Comparison of ENCODE assay signal across 8 cellular contexts in the genomic region with DNA sequence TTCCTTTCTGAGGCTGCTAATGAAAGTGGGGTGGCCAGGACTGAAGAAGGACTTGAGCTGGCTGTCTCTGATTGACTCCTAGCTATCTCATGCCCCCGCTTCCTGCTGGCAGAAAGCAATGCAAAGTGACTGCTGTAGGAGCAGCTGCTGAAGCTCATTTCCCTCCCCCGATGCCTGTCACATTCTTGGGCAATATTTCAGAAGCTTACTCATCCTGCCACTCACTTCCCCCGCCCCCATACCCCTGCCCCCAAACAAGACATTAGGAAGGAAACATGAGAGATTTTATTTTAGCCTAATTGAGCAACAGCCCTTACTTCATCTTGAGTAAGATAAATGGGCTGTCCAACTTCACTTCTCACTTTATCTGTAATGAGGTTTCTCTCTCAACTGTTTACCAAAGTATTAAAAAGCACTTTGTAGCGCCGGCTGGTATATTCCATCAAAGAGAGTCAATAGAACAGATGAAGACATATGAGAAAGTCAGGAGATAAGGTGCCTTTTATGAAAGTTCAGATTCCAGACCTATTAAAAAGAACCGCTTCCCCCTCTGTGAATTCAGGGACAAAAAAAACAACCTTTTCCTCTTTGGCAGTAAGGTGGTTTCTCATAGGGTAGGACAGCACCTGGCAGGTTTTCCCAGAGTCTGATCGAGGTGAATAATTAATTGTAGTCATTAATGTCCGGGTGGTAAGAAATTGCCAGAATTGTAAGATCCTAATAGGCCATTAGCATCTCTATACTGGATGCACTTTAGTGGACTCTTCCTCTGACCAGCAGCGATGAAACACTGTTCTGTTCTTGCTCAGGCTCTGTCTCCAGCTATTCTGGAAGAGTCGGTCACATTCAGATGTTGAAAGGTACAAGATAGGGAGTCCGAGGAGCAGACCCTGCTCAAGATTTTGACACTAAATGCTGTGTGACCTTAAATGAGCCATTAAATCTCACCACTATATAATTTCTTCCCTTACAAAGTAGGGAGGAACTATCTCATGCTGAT.
A peak's percentile ranks its signal among the peaks of the same experiment; 100 is the strongest.
DNase-seq lines count a peak whose midpoint lies in the region; ATAC-seq and TF ChIP-seq lines count a peak whose summit lies in the region.

No MANE protein-coding gene starts in this region.

- H4K20me1 ChIP-seq in HCT116 (ENCODE audit: insufficient read depth) = no peaks in the 10 kb centered on the region

- TF ChIP-seq CTCF in GM12865 (IDR thresholded peaks at IDR 0.05; ENCODE audit: insufficient read depth, low read depth, low read length, missing control alignments) (no peak), HCT116 (IDR thresholded peaks at IDR 0.05 in 2 of 3, conservative IDR thresholded peaks at IDR 0.05 in 1 of 3; ENCODE audit: borderline replicate concordance in 1 of 3, insufficient read depth in 1 of 3, low read depth in 2 of 3, low read length in 2 of 3) (no peak), progenitor cell of endocrine pancreas (IDR thresholded peaks at IDR 0.05; ENCODE audit: unreplicated experiment) (no peak)

- peak; percentile 86 for ATAC-seq in HCT116

- H3K4me3 ChIP-seq in GM12865 (ENCODE audit: low read depth, low read length) (no peak overlapping the region), HCT116 (replicated peaks in 1 of 2; ENCODE audit: low read depth in 1 of 2, low read length in 2 of 2) (peak overlapping the region in 1 of 2 experiments; percentile 14; a peak in 1 of 4 replicates)

- H3K9me3 ChIP-seq in HCT116 (ENCODE audit: control insufficient read depth in 1 of 2, insufficient read depth in 1 of 2, low read depth in 1 of 2, low read length in 2 of 2) = no peaks in the 10 kb centered on the region

- H2AFZ ChIP-seq in HCT116 (ENCODE audit: low read depth, low read length, poor library complexity, severe bottlenecking) = peak overlapping the region; percentile 98

- POLR2A ChIA-PET in HCT116 (lab: Charles Lee) = no interaction called here

- RAD21 ChIA-PET in HCT116 (lab: Charles Lee; ENCODE audit: low non-redundant PET in 1 of 2, low total read pairs in 2 of 2, uncharacterized antibody in 2 of 2, unreplicated experiment in 2 of 2) = interaction anchor here in 1 of 2 experiments (0.7 kb wide), 1 partner anchor 140 kb away, joined by 6 read pairs; the partner anchor contains the start of genes HS2ST1 and SELENOF

- H3K4me3 Mint-ChIP-seq in progenitor cell of endocrine pancreas (ENCODE audit: low read depth) = no peak overlapping the region

- peaks cover 77% of the 10 kb centered on the region for H3K27me3 Mint-ChIP-seq in progenitor cell of endocrine pancreas

- TF ChIP-seq RAD21 in HCT116 (IDR thresholded peaks at IDR 0.05; ENCODE audit: low read depth) = no peak

- no peak overlapping the region for H3K9ac ChIP-seq in HCT116 (ENCODE audit: low read length)

- H3K9me2 ChIP-seq in HCT116 (ENCODE audit: insufficient read depth) = no peaks in the 10 kb centered on the region

- intact Hi-C loops in HCT116 (cut with micrococcal nuclease) = no loop called here

- H3K4me1 Mint-ChIP-seq in progenitor cell of endocrine pancreas (ENCODE audit: low read depth) = peaks cover 25% of the 10 kb centered on the region

- H3K4me2 ChIP-seq in HCT116 (ENCODE audit: low read length) = peak overlapping the region; percentile 53

- H3K79me2 ChIP-seq in HCT116 (ENCODE audit: insufficient read depth, low read length) = no peaks in the 10 kb centered on the region

- DNase-seq in GM12865 (ENCODE audit: low read depth) (peak; percentile 89), HCT116 (ENCODE audit: low read depth, low spot score) (peak; percentile 49), M059J (ENCODE audit: low read depth) (peak; percentile 91), astrocyte of the hippocampus (ENCODE audit: low read depth, low spot score) (peak; percentile 82), islet precursor cell (peak; percentile 95), progenitor cell of endocrine pancreas (ENCODE audit: low spot score, unreplicated experiment) (no peak)
- DNase-seq in stimulated activated CD4-positive, alpha-beta T cell treated with anti-CD3 and anti-CD28 coated beads, Interleukin-15, amount 100 ng/mL, for 48 hours (ENCODE audit: low read depth in 2 of 2) = peak; percentile 53 to 62

- no TSS peak for BruUV-seq in HCT116 (replicated peaks; lab: Mats Ljungman, UMichigan)

- no peaks in the 10 kb centered on the region for H3K9me3 Mint-ChIP-seq in progenitor cell of endocrine pancreas (ENCODE audit: low read depth)

- H3K36me3 Mint-ChIP-seq in progenitor cell of endocrine pancreas (ENCODE audit: insufficient read depth) = no peaks in the 10 kb centered on the region

- H3K27ac Mint-ChIP-seq in progenitor cell of endocrine pancreas = no peak overlapping the region

- no peaks in the 10 kb centered on the region for H3K36me3 ChIP-seq in HCT116 (ENCODE audit: control insufficient read depth in 1 of 2, insufficient read depth in 2 of 2, low read length in 2 of 2)

- CTCF ChIA-PET in HCT116 (lab: Charles Lee) = interaction anchor here (1.4 kb wide), 1 partner anchor 70 kb away, joined by 3 read pairs; the partner anchor contains the start of gene SH3GLB1

- no peak for TF ChIP-seq POLR2A in HCT116 (IDR thresholded peaks at IDR 0.05; ENCODE audit: borderline replicate concordance, extremely low read depth, insufficient read depth, insufficient read length)
- peak; percentile 46 for TF ChIP-seq POLR2A in Raji (IDR thresholded peaks at IDR 0.05; ENCODE audit: insufficient read depth, low read depth, low read length)

- peaks cover 17 to 22% of the 10 kb centered on the region in 2 experiments for H3K4me1 ChIP-seq in HCT116 (ENCODE audit: control insufficient read depth in 1 of 2, insufficient read depth in 2 of 2, low read length in 2 of 2)

- no peaks in the 10 kb centered on the region for H3K27me3 ChIP-seq in HCT116 (ENCODE audit: insufficient read depth, low read length)

- H3K27ac ChIP-seq in HCT116 (ENCODE audit: low read depth, low read length) = no peak overlapping the region

TF ChIP-seq in HCT116, 20 proteins besides CTCF, POLR2A, EP300 and RAD21:
- TF ChIP-seq POLR2AphosphoS5 (IDR thresholded peaks at IDR 0.05; ENCODE audit: low read depth, low read length) = peak; percentile 49
- TF ChIP-seq FOSL1 (IDR thresholded peaks at IDR 0.05; ENCODE audit: low read depth) = peak; percentile 40; the same call in 1 of the 2 replicates
- 0 out of 2 replicates have a peak, but pooled peaks have one; percentile 47 for TF ChIP-seq CBX3 (IDR thresholded peaks at IDR 0.05; ENCODE audit: low read depth)
- TF ChIP-seq SRF (IDR thresholded peaks at IDR 0.05; ENCODE audit: low read depth) = peak; percentile 22; the same call in 1 of the 2 replicates
- peak; percentile 83 for TF ChIP-seq TCF7L2 (IDR thresholded peaks at IDR 0.05; ENCODE audit: borderline replicate concordance, extremely low read depth, insufficient read depth, insufficient read length)
- no peak for TF ChIP-seq ELF1 (IDR thresholded peaks at IDR 0.05; ENCODE audit: borderline replicate concordance, low read depth)
- peak; percentile 46; the same call in 1 of the 2 replicates for TF ChIP-seq SP1 (IDR thresholded peaks at IDR 0.05; ENCODE audit: low read depth)
- TF ChIP-seq JUND (IDR thresholded peaks at IDR 0.05) = peak; percentile 54
- TF ChIP-seq EGR1 (IDR thresholded peaks at IDR 0.05; ENCODE audit: low read depth) = peak; percentile 63; the same call in 1 of the 2 replicates
- TF ChIP-seq, protein P1, sequence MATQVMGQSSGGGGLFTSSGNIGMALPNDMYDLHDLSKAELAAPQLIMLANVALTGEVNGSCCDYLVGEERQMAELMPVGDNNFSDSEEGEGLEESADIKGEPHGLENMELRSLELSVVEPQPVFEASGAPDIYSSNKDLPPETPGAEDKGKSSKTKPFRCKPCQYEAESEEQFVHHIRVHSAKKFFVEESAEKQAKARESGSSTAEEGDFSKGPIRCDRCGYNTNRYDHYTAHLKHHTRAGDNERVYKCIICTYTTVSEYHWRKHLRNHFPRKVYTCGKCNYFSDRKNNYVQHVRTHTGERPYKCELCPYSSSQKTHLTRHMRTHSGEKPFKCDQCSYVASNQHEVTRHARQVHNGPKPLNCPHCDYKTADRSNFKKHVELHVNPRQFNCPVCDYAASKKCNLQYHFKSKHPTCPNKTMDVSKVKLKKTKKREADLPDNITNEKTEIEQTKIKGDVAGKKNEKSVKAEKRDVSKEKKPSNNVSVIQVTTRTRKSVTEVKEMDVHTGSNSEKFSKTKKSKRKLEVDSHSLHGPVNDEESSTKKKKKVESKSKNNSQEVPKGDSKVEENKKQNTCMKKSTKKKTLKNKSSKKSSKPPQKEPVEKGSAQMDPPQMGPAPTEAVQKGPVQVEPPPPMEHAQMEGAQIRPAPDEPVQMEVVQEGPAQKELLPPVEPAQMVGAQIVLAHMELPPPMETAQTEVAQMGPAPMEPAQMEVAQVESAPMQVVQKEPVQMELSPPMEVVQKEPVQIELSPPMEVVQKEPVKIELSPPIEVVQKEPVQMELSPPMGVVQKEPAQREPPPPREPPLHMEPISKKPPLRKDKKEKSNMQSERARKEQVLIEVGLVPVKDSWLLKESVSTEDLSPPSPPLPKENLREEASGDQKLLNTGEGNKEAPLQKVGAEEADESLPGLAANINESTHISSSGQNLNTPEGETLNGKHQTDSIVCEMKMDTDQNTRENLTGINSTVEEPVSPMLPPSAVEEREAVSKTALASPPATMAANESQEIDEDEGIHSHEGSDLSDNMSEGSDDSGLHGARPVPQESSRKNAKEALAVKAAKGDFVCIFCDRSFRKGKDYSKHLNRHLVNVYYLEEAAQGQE (IDR thresholded peaks at IDR 0.05; ENCODE audit: low read depth) = no peak
- TF ChIP-seq SIN3A (IDR thresholded peaks at IDR 0.05; ENCODE audit: low read depth) = peak; percentile 63
- peak; percentile 88 for TF ChIP-seq CEBPB (IDR thresholded peaks at IDR 0.05; ENCODE audit: low read depth)
- TF ChIP-seq, protein P2, sequence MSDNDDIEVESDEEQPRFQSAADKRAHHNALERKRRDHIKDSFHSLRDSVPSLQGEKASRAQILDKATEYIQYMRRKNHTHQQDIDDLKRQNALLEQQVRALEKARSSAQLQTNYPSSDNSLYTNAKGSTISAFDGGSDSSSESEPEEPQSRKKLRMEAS (IDR thresholded peaks at IDR 0.05) = 0 out of 2 replicates have a peak, but pooled peaks have one; percentile 30
- TF ChIP-seq ATF3 (IDR thresholded peaks at IDR 0.05) = no peak
- no peak for TF ChIP-seq ZFX (IDR thresholded peaks at IDR 0.05)
